In genomic region chr5:151758430-151759241, GRCh38 we compare ENCODE assay signal across 8 cellular contexts. TPM values are rescaled to one million over a fixed set of nuclear protein-coding genes. Genes with fewer than 3 reads are reported as not detected.
DNase-seq lines count a peak whose midpoint lies in the region; ATAC-seq, FAIRE-seq and TF ChIP-seq lines count a peak whose summit lies in the region.

Gene ATOX1 (minus strand): TSS chr5:151758631. CDS start chr5:151758551, 80 bp downstream.

- H3K27me3 ChIP-seq in GM23338 (ENCODE audit: insufficient read depth) = no peaks in the 10 kb centered on the region

- H3K27ac ChIP-seq in GM23338 (ENCODE audit: low read depth) = peak within 1 kb of the TSS; percentile 77

- H3K4me1 Mint-ChIP-seq in GM23338 = peaks cover 28% of the 10 kb centered on the region
- H3K4me1 Mint-ChIP-seq in activated naive CD4-positive, alpha-beta T cell treated with anti-CD3 and anti-CD28 coated beads for 36 hours (ENCODE audit: low read depth) = peaks cover 30% of the 10 kb centered on the region

- H3K27me3 Mint-ChIP-seq in GM23338 (ENCODE audit: insufficient read depth, low read depth, poor library complexity) = peaks cover 6% of the 10 kb centered on the region
- no peaks in the 10 kb centered on the region for H3K27me3 Mint-ChIP-seq in activated naive CD4-positive, alpha-beta T cell treated with anti-CD3 and anti-CD28 coated beads for 36 hours (ENCODE audit: low read depth)

- H3K9me3 Mint-ChIP-seq in GM23338 = no peaks in the 10 kb centered on the region
- no peaks in the 10 kb centered on the region for H3K9me3 Mint-ChIP-seq in activated naive CD4-positive, alpha-beta T cell treated with anti-CD3 and anti-CD28 coated beads for 36 hours

- peak; percentile 91 for ATAC-seq in GM23338

- H3K79me2 ChIP-seq in GM23338 (replicated peaks; ENCODE audit: insufficient read depth) = peaks cover 7% of the 10 kb centered on the region; the same call in 1 of the 2 replicates

- intact Hi-C loops in activated naive CD4-positive, alpha-beta T cell treated with anti-CD3 and anti-CD28 coated beads for 36 hours (cut with micrococcal nuclease) = loop anchor here (1.0 to 5.0 kb wide), 7 partner anchors 9 to 676 kb away; partner anchors contain the start of genes G3BP1, GM2A, SLC36A1 and TNIP1

- H3K4me1 ChIP-seq in GM23338 (ENCODE audit: insufficient read depth) = peaks cover 25% of the 10 kb centered on the region

- H3K4me2 ChIP-seq in GM23338 = peak within 1 kb of the TSS; percentile 88

- peak within 1 kb of the TSS; percentile 95 for H3K4me3 ChIP-seq in GM23338

- CTCF ChIA-PET in activated naive CD4-positive, alpha-beta T cell treated with anti-CD3 and anti-CD28 coated beads for 36 hours (lab: Charles Lee) = interaction anchor here (1.8 kb wide), 1 partner anchor 18 kb away, joined by 9 read pairs; no protein-coding TSS in a partner anchor

- peak within 1 kb of the TSS; percentile 97 for H2AFZ ChIP-seq in GM23338

- peak within 1 kb of the TSS; percentile 83 for H3K27ac Mint-ChIP-seq in GM23338
- peak within 1 kb of the TSS; percentile 78 for H3K27ac Mint-ChIP-seq in activated naive CD4-positive, alpha-beta T cell treated with anti-CD3 and anti-CD28 coated beads for 36 hours

- peak; percentile 95 for DNase-seq in GM23338 (ENCODE audit: low spot score)
- peak; percentile 85 for DNase-seq in LHCN-M2 (ENCODE audit: low read depth)
- peak; percentile 91 for DNase-seq in SK-N-DZ (ENCODE audit: low spot score)
- peak; percentile 91 for DNase-seq in activated naive CD4-positive, alpha-beta T cell treated with anti-CD3 and anti-CD28 coated beads for 36 hours
- DNase-seq in frontal cortex (ENCODE audit: low spot score in 2 of 2) = peak; percentile 91 to 97
- DNase-seq in nucleus accumbens (lab: John Stamatoyannopoulos, UW) = peak; percentile 48 to 95 (median 86)
- peak; percentile 93 for DNase-seq in superior temporal gyrus (ENCODE audit: extremely low spot score)

- H3K9me2 ChIP-seq in GM23338 (ENCODE audit: insufficient read depth) = no peaks in the 10 kb centered on the region

- no peak for TF ChIP-seq CTCF in GM23338 (conservative IDR thresholded peaks at IDR 0.05; ENCODE audit: low read depth in 2 of 2)

- H3K4me3 Mint-ChIP-seq in GM23338 = peak within 1 kb of the TSS; percentile 80
- H3K4me3 Mint-ChIP-seq in activated naive CD4-positive, alpha-beta T cell treated with anti-CD3 and anti-CD28 coated beads for 36 hours = peak within 1 kb of the TSS; percentile 81

- no peaks in the 10 kb centered on the region for H3K36me3 ChIP-seq in GM23338 (ENCODE audit: insufficient read depth)

- H3K36me3 Mint-ChIP-seq in GM23338 (ENCODE audit: low read depth) = no peaks in the 10 kb centered on the region; the same call in 2 of the 3 replicates
- peaks cover 5% of the 10 kb centered on the region for H3K36me3 Mint-ChIP-seq in activated naive CD4-positive, alpha-beta T cell treated with anti-CD3 and anti-CD28 coated beads for 36 hours (ENCODE audit: low read depth)

- H4K20me1 ChIP-seq in GM23338 (replicated peaks; ENCODE audit: insufficient read depth) = no peaks in the 10 kb centered on the region; the same call in 1 of the 2 replicates

- FAIRE-seq in G401.6 (lab: Jason Lieb, UNC) (peak; percentile 80), frontal cortex (lab: Jason Lieb, UNC) (no peak)

- H3F3A ChIP-seq in GM23338 (replicated peaks; ENCODE audit: low read depth) = no peaks in the 10 kb centered on the region

TF ChIP-seq in GM23338, 12 proteins besides CTCF, POLR2A, EP300 and RAD21 (continues in another document):
- TF ChIP-seq, protein P1, sequence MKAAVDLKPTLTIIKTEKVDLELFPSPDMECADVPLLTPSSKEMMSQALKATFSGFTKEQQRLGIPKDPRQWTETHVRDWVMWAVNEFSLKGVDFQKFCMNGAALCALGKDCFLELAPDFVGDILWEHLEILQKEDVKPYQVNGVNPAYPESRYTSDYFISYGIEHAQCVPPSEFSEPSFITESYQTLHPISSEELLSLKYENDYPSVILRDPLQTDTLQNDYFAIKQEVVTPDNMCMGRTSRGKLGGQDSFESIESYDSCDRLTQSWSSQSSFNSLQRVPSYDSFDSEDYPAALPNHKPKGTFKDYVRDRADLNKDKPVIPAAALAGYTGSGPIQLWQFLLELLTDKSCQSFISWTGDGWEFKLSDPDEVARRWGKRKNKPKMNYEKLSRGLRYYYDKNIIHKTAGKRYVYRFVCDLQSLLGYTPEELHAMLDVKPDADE (IDR thresholded peaks at IDR 0.05) = no peak
- TF ChIP-seq EZH2phosphoT487 (IDR thresholded peaks at IDR 0.05; ENCODE audit: unreplicated experiment) = no peak
- TF ChIP-seq POLR2AphosphoS5 (IDR thresholded peaks at IDR 0.05; ENCODE audit: low read depth) = peak; percentile 98
- no peak for TF ChIP-seq ZNF462 (CRISPR knock-in tag; IDR thresholded peaks at IDR 0.05)
- no peak for TF ChIP-seq NANOG (IDR thresholded peaks at IDR 0.05; ENCODE audit: borderline replicate concordance)
- no peak for TF ChIP-seq STAT1 (IDR thresholded peaks at IDR 0.05; ENCODE audit: unreplicated experiment)

RNA-seq across cellular contexts. Expression of gene ATOX1, which starts in this region (rescaled TPM):
- 118 and 123 TPM in 2 replicates for total RNA-seq in GM23338 (2014; rRNA removed; shearing (Covaris generic))
- polyA plus RNA-seq in GM23338 (2016; fragmentation: Nextera tagmentation; extraction: Ambion mirVana) = 120 and 134 TPM in 2 replicates
- total RNA-seq in LHCN-M2 (2014; rRNA removed) (86.4 and 119 TPM in 2 replicates), frontal cortex (25.3 TPM)
- polyA plus RNA-seq in LHCN-M2 (2012) = 415 TPM
- 85.3 and 102 TPM in 2 replicates for polyA plus RNA-seq in SK-N-DZ (2014; cell fraction: cytosol; rRNA removed)
- 33.7 and 41.0 TPM in 2 replicates for polyA plus RNA-seq in SK-N-DZ (2014; cell fraction: nucleus; rRNA removed)
- 10 to 100 TPM; 87.7 to 92.6 TPM for total RNA-seq in activated naive CD4-positive, alpha-beta T cell treated with anti-CD3 and anti-CD28 coated beads for 36 hours

Comparison
In these comparisons a context has a peak if more than half of its experiments do, and no peak if none do; other contexts are left out.
1. Peak in every context shown above with its lines: DNase-seq, ATAC-seq, H3K4me3 ChIP-seq and H3K27ac ChIP-seq.